In the genomic region with DNA sequence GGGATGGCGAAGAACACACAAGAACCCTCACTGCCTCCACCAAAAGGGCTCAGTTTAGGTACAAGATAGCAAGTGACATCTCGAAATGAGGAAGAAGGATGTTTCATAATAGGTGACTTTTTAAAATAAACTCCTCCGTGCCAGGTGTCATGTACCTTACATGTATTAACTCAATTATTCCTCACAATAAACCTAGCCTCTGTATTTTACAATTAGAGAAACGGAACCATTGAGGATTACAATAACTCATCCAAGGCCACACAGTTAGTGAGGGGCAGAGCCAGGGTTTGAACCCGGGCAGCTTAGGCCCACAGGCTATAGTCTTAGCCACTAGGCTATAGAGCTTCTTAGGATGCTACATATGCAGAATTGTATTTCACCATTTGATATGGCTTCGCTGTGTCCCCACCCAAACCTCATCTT, we compare ENCODE assay signal across 15 cellular contexts.
A peak's percentile ranks its signal among the peaks of the same experiment; 100 is the strongest.
DNase-seq lines count a peak whose midpoint lies in the region; ATAC-seq and TF ChIP-seq lines count a peak whose summit lies in the region.
"Had no signal": no experiment of that assay in that cellular context is flagged by ENCODE, and none has a peak within 500 bp of the region (broad histone marks: within the 10 kb centered on the region; RNA-seq: fewer than 3 reads in every experiment).

No MANE protein-coding gene starts in this region.

- CTCF ChIA-PET in HEK293T (lab: Yijun Ruan, JAX): interaction anchor here (0.8 kb wide), 1 partner anchor 38 kb away, joined by 6 read pairs; no protein-coding TSS in a partner anchor

- H3K9me3 ChIP-seq in HAP-1: no peaks in the 10 kb centered on the region
- H3K9me3 ChIP-seq: colonic mucosa, gastroesophageal sphincter had no signal

- H3K4me1 ChIP-seq in HAP-1: no peaks in the 10 kb centered on the region
- H3K4me1 ChIP-seq: colonic mucosa had no signal

- DNase-seq in AG10803 (ENCODE audit: low read depth) (peak; percentile 34), HEK293T (ENCODE audit: extremely low spot score) (peak; percentile 60), astrocyte of the spinal cord (ENCODE audit: low read depth, low spot score) (peak; percentile 29), iris pigment epithelial cell (ENCODE audit: low read depth) (peak; percentile 48), HAP-1 (ENCODE audit: low spot score in 2 of 2) (no peak), DMS114 treated with DMSO at 0.1 percent for 48 hours (lab: John Stamatoyannopoulos, UW; ENCODE audit: unreplicated experiment) (no peak)
- DNase-seq in activated naive CD4-positive, alpha-beta T cell treated with Interleukin-2 at 50 U/mL for 16 hours: no peak
- DNase-seq: activated CD4-positive, alpha-beta T cell treated with anti-CD3 and anti-CD28 coated beads for 4 hours; colonic mucosa; MM.1S; stimulated activated CD8-positive, alpha-beta memory T cell treated with anti-CD3 and anti-CD28 coated beads, Interleukin-4, amount 100 ng/mL, for 48 hours had no signal

- POLR2A ChIA-PET in HEK293T (lab: Yijun Ruan, JAX): interaction anchor here (1.2 kb wide), 1 partner anchor 91 kb away, joined by 3 read pairs; a partner anchor contains a TSS

- H3K36me3 ChIP-seq in HAP-1 (replicated peaks): no peaks in the 10 kb centered on the region
- H3K36me3 ChIP-seq: colonic mucosa, gastroesophageal sphincter had no signal

- H3K4me3 ChIP-seq in AG10803 (ENCODE audit: low read length): peak overlapping the region; percentile 87
- no peak overlapping the region for H3K4me3 ChIP-seq in astrocyte of the spinal cord (ENCODE audit: low read depth, low read length)
- H3K4me3 ChIP-seq in HAP-1: no peak overlapping the region

- H3K27me3 ChIP-seq in HAP-1 (ENCODE audit: low read depth): peaks cover 40% of the 10 kb centered on the region

- no peak for ATAC-seq in HG03520 (IDR thresholded peaks at IDR 0.05; ENCODE audit: unreplicated experiment)
- ATAC-seq: activated T-helper 17 cell treated with anti-CD3 and anti-CD28 coated beads, Interleukin-2, amount 50 U/mL, for 72 hours; SK-N-SH treated with all-trans-retinoic acid at 6 μM for 48 hours had no signal

- in situ Hi-C loops in astrocyte of the spinal cord (cut with HindIII; ENCODE audit: low sequenced_read_pairs): no loop called here
- in situ Hi-C loops in HAP-1 (cut with MboI; ENCODE audit: low sequenced_read_pairs): no loop called here

- no peak for TF ChIP-seq CTCF in AG10803 (conservative IDR thresholded peaks at IDR 0.05; ENCODE audit: low read length)
- TF ChIP-seq CTCF in astrocyte of the spinal cord (IDR thresholded peaks at IDR 0.05; ENCODE audit: low read depth, low read length): no peak

TF ChIP-seq in HEK293T, 16 proteins besides CTCF, POLR2A, EP300 and RAD21:
- TF ChIP-seq L3MBTL2 (conservative IDR thresholded peaks at IDR 0.05) (no peak), TARDBP (IDR thresholded peaks at IDR 0.05) (no peak), BHLHE40 (IDR thresholded peaks at IDR 0.05; ENCODE audit: borderline replicate concordance) (no peak), FOXK2 (IDR thresholded peaks at IDR 0.05) (no peak), HDGF (IDR thresholded peaks at IDR 0.05; ENCODE audit: borderline replicate concordance) (no peak), ELF4 (IDR thresholded peaks at IDR 0.05) (no peak), SUZ12 (IDR thresholded peaks at IDR 0.05) (no peak), FOXM1 (IDR thresholded peaks at IDR 0.05; ENCODE audit: borderline replicate concordance) (no peak), CTBP1 (IDR thresholded peaks at IDR 0.05; ENCODE audit: borderline replicate concordance) (no peak), ZNF384 (IDR thresholded peaks at IDR 0.05) (no peak), ARNT (IDR thresholded peaks at IDR 0.05) (no peak), SP1 (IDR thresholded peaks at IDR 0.05) (no peak), LEF1 (IDR thresholded peaks at IDR 0.05; ENCODE audit: borderline replicate concordance) (no peak), NFRKB (IDR thresholded peaks at IDR 0.05) (no peak), FOXA1 (IDR thresholded peaks at IDR 0.05) (no peak)
- TF ChIP-seq, protein P1, sequence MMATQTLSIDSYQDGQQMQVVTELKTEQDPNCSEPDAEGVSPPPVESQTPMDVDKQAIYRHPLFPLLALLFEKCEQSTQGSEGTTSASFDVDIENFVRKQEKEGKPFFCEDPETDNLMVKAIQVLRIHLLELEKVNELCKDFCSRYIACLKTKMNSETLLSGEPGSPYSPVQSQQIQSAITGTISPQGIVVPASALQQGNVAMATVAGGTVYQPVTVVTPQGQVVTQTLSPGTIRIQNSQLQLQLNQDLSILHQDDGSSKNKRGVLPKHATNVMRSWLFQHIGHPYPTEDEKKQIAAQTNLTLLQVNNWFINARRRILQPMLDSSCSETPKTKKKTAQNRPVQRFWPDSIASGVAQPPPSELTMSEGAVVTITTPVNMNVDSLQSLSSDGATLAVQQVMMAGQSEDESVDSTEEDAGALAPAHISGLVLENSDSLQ (IDR thresholded peaks at IDR 0.05): no peak

Comparison
In these comparisons a context has a peak if more than half of its experiments do, and no peak if none do; other contexts are left out.
1. DNase-seq: peak in AG10803 (single experiment), HEK293T (single experiment), astrocyte of the spinal cord (single experiment) and iris pigment epithelial cell (single experiment); none in activated naive CD4-positive, alpha-beta T cell treated with Interleukin-2 at 50 U/mL for 16 hours (single experiment), HAP-1 (0 of 2) and DMS114 treated with DMSO at 0.1 percent for 48 hours (single experiment).